In genomic region chr6:70059047-70059719, GRCh38 we compare ENCODE assay signal across 15 cellular contexts.
"Had no signal": no experiment of that assay in that cellular context is flagged by ENCODE, and none has a peak within 500 bp of the region (broad histone marks: within the 10 kb centered on the region; RNA-seq: fewer than 3 reads in every experiment).

No MANE protein-coding gene starts in this region.

- H3K27ac Mint-ChIP-seq: activated CD4-positive, alpha-beta T cell treated with anti-CD3 and anti-CD28 coated beads, Interleukin-2, amount 10 ng/mL, durations not matched to agents 24 days and 14 days; activated naive CD4-positive, alpha-beta T cell treated with anti-CD3 and anti-CD28 coated beads for 36 hours; memory B cell; natural killer cell had no signal

- H3K4me1 Mint-ChIP-seq: activated CD4-positive, alpha-beta T cell treated with anti-CD3 and anti-CD28 coated beads, Interleukin-2, amount 10 ng/mL, durations not matched to agents 24 days and 14 days; natural killer cell had no signal

- DNase-seq: activated CD4-positive, alpha-beta T cell treated with anti-CD3 and anti-CD28 coated beads, Interleukin-2, amount 10 ng/mL, durations not matched to agents 24 days and 14 days; activated CD8-positive, alpha-beta memory T cell treated with anti-CD3 and anti-CD28 coated beads for 24 hours; activated naive CD4-positive, alpha-beta T cell treated with anti-CD3 and anti-CD28 coated beads for 36 hours; colonic mucosa; foreskin melanocyte; head of caudate nucleus; natural killer cell; nucleus accumbens; psoas muscle; stimulated activated CD4-positive, alpha-beta T cell treated with anti-CD3 and anti-CD28 coated beads, Interleukin-12 subunit alpha, Interleukin-12 subunit beta, amount 100 ng/mL, for 4 hours; stimulated activated naive CD4-positive, alpha-beta T cell; substantia nigra; T-helper 9 cell; transverse colon had no signal

- H3K4me3 Mint-ChIP-seq: activated CD4-positive, alpha-beta T cell treated with anti-CD3 and anti-CD28 coated beads, Interleukin-2, amount 10 ng/mL, durations not matched to agents 24 days and 14 days; activated naive CD4-positive, alpha-beta T cell treated with anti-CD3 and anti-CD28 coated beads for 36 hours; memory B cell; natural killer cell had no signal

- ATAC-seq: natural killer cell, psoas muscle had no signal

- H3K4me1 ChIP-seq: colonic mucosa, psoas muscle, transverse colon had no signal

- H3K27ac ChIP-seq: colonic mucosa, psoas muscle, transverse colon had no signal

- H3K27me3 Mint-ChIP-seq: activated CD4-positive, alpha-beta T cell treated with anti-CD3 and anti-CD28 coated beads, Interleukin-2, amount 10 ng/mL, durations not matched to agents 24 days and 14 days; memory B cell had no signal

- H3K9me3 ChIP-seq: colonic mucosa, psoas muscle, transverse colon had no signal

- H3K4me3 ChIP-seq: colonic mucosa, psoas muscle, transverse colon had no signal

- H3K27me3 ChIP-seq: colonic mucosa, transverse colon had no signal

- H3K36me3 ChIP-seq: colonic mucosa, transverse colon had no signal
